In genomic region chr16:72862090-72862489, GRCh38 we compare ENCODE assay signal across 25 cellular contexts.
"Had no signal": no experiment of that assay in that cellular context is flagged by ENCODE, and none has a peak within 500 bp of the region (broad histone marks: within the 10 kb centered on the region; RNA-seq: fewer than 3 reads in every experiment).

No MANE protein-coding gene starts in this region.

- H3K9ac ChIP-seq: neural progenitor cell, parathyroid adenoma had no signal

- H2AFZ ChIP-seq: neural progenitor cell, parathyroid adenoma had no signal

- H3K4me1 ChIP-seq: parathyroid adenoma, spleen, uterus had no signal

- H3K9me3 ChIP-seq: ovary, psoas muscle, spleen, stomach, thoracic aorta, thyroid gland, tibial nerve, uterus had no signal

- H3K4me3 ChIP-seq: neural progenitor cell, ovary, psoas muscle, skin epidermis, smooth muscle cell, spleen, stomach, thoracic aorta, thyroid gland, tibial nerve, uterus had no signal

- H3K36me3 ChIP-seq: neural progenitor cell, ovary, thyroid gland, uterus had no signal

- DNase-seq: naive thymus-derived CD4-positive, alpha-beta T cell; natural killer cell; occipital lobe; ovary; posterior cingulate gyrus; psoas muscle; right cardiac atrium; spleen; stimulated activated CD4-positive, alpha-beta T cell treated with anti-CD3 and anti-CD28 coated beads, Interleukin-12 subunit alpha, Interleukin-12 subunit beta, amount 100 ng/mL, for 4 hours; stimulated activated CD4-positive, alpha-beta T cell treated with anti-CD3 and anti-CD28 coated beads, Interleukin-1b, Interleukin-23, amount 100 ng/mL, for 48 hours; stimulated activated CD4-positive, alpha-beta T cell treated with anti-CD3 and anti-CD28 coated beads, Interleukin-4, amount 100 ng/mL, for 1 hour; stimulated activated CD4-positive, alpha-beta T cell treated with anti-CD3 and anti-CD28 coated beads, Interleukin-4, amount 100 ng/mL, for 4 hours; stimulated activated CD8-positive, alpha-beta memory T cell treated with anti-CD3 and anti-CD28 coated beads, Interleukin-4, amount 100 ng/mL, for 48 hours; stimulated activated naive CD4-positive, alpha-beta T cell; stomach; uterus had no signal

- H3K27ac ChIP-seq: neural progenitor cell, ovary, parathyroid adenoma, psoas muscle, skin epidermis, spleen, stomach, thoracic aorta, tibial nerve, uterus had no signal

- ATAC-seq: naive thymus-derived CD4-positive, alpha-beta T cell; natural killer cell; psoas muscle; right cardiac atrium; sciatic nerve; stimulated activated memory B cell treated with anti-CD40 and anti-IgM and Interleukin-4, amounts not matched to agents 10 μg/mL and 1 μg/mL and 100 μg/mL, for 72 hours had no signal

- H3K27me3 ChIP-seq: ovary, spleen, stomach, thyroid gland, tibial nerve, uterus had no signal

- H3K4me2 ChIP-seq: neural progenitor cell, smooth muscle cell had no signal
